In the genomic region with DNA sequence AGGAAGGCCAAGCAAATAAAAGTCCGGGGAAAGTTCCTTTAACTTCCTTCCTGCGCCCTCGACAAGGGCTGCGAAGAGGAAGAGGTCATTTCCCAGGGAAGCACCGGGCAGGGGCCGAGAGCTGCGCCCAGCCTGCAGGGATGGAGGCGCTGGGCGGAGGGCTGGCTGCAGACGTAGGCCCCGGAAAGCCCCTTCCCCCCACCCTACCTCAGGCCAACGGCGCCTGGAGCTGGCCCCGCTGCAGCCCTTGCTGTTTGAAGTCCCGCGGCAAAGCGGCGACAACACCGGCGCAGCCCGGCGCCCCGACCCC, we compare ENCODE assay signal across 8 cellular contexts.
DNase-seq lines count a peak whose midpoint lies in the region; ATAC-seq, FAIRE-seq and TF ChIP-seq lines count a peak whose summit lies in the region.

No MANE protein-coding gene starts in this region.

- no peak; the same call in 1 of the 2 replicates for TF ChIP-seq POLR2A in IMR-90 (IDR thresholded peaks at IDR 0.05; ENCODE audit: low read depth, low read length)

- in situ Hi-C loops in IMR-90 (cut with MboI; ENCODE audit: low sequenced_read_pairs): no loop called here

- peak overlapping the region; percentile 79 for H3K14ac ChIP-seq in IMR-90 (replicated peaks; ENCODE audit: low read depth, low read length)

- no peaks in the 10 kb centered on the region for H3K9me3 Mint-ChIP-seq in activated CD8-positive, alpha-beta memory T cell treated with anti-CD3 and anti-CD28 coated beads, Interleukin-2, amount 10 ng/mL, durations not matched to agents 7 days and 5 days (ENCODE audit: low read depth)
- H3K9me3 Mint-ChIP-seq in astrocyte (ENCODE audit: unreplicated experiment): no peaks in the 10 kb centered on the region
- H3K9me3 Mint-ChIP-seq in immature natural killer cell: no peaks in the 10 kb centered on the region
- no peaks in the 10 kb centered on the region for H3K9me3 Mint-ChIP-seq in stimulated activated effector memory CD8-positive, alpha-beta T cell treated with anti-CD3 and anti-CD28 coated beads, Interleukin-12 subunit alpha, Interleukin-12 subunit beta, amount 100 ng/mL, for 72 hours

- dilution Hi-C loops in IMR-90 (cut with HindIII; ENCODE audit: low sequenced_read_pairs, unreplicated experiment): no loop called here

- BruUV-seq in IMR-90 (replicated peaks; lab: Mats Ljungman, UMichigan): no TSS peak

- no peaks in the 10 kb centered on the region for H3K9me3 ChIP-seq in IMR-90 (ENCODE audit: control insufficient read depth, insufficient read depth, low read length)
- H3K9me3 ChIP-seq in astrocyte (ENCODE audit: insufficient read depth, low read depth, low read length): no peaks in the 10 kb centered on the region

- peak overlapping the region; percentile 84 for H3K23ac ChIP-seq in IMR-90 (ENCODE audit: low read depth, low read length)

- peaks cover 39% of the 10 kb centered on the region for H3K9me1 ChIP-seq in IMR-90 (ENCODE audit: insufficient read depth, low read length)

- POLR2A ChIA-PET in IMR-90 (lab: Charles Lee; ENCODE audit: unreplicated experiment): interaction anchor here (0.7 to 1.0 kb wide), 2 partner anchors 14 to 27 kb away, joined by 3 to 5 read pairs; no protein-coding TSS in a partner anchor

- no peak for TF ChIP-seq RAD21 in IMR-90 (IDR thresholded peaks at IDR 0.05; ENCODE audit: low read length)

- H3K4ac ChIP-seq in IMR-90 (ENCODE audit: low read depth, low read length): peak overlapping the region; percentile 90

- H3K79me2 ChIP-seq in astrocyte (ENCODE audit: insufficient read depth, low read length): peaks cover 60% of the 10 kb centered on the region

- H3K4me1 Mint-ChIP-seq in activated CD8-positive, alpha-beta memory T cell treated with anti-CD3 and anti-CD28 coated beads, Interleukin-2, amount 10 ng/mL, durations not matched to agents 7 days and 5 days: peaks cover 56% of the 10 kb centered on the region
- H3K4me1 Mint-ChIP-seq in astrocyte (ENCODE audit: low read depth, unreplicated experiment): peaks cover 57% of the 10 kb centered on the region
- peaks cover 61 to 63% of the 10 kb centered on the region in 2 donors for H3K4me1 Mint-ChIP-seq in immature natural killer cell
- peaks cover 70% of the 10 kb centered on the region for H3K4me1 Mint-ChIP-seq in stimulated activated effector memory CD8-positive, alpha-beta T cell treated with anti-CD3 and anti-CD28 coated beads, Interleukin-12 subunit alpha, Interleukin-12 subunit beta, amount 100 ng/mL, for 72 hours

- H4K8ac ChIP-seq in IMR-90 (ENCODE audit: low read depth in 2 of 2, low read length in 2 of 2): peak overlapping the region; percentile 76 to 87

- H2AFZ ChIP-seq in IMR-90 (replicated peaks; ENCODE audit: low read length, poor library complexity) (peak overlapping the region; percentile 92), astrocyte (ENCODE audit: low read depth, low read length) (peak overlapping the region; percentile 13)

- H3K27ac ChIP-seq in IMR-90 (ENCODE audit: insufficient read depth, low read length) (peak overlapping the region; percentile 98), astrocyte (ENCODE audit: low read depth, low read length) (peak overlapping the region; percentile 92)

- peak overlapping the region; percentile 10 for H2AK9ac ChIP-seq in IMR-90 (replicated peaks; ENCODE audit: low read depth, low read length, poor library complexity)

- no peak for ATAC-seq in activated CD8-positive, alpha-beta memory T cell treated with anti-CD3 and anti-CD28 coated beads, Interleukin-2, amount 10 ng/mL, durations not matched to agents 7 days and 5 days
- ATAC-seq in IMR-90 (ENCODE audit: low read depth) (peak; percentile 13), HG02642 (IDR thresholded peaks at IDR 0.05; ENCODE audit: poor library complexity, unreplicated experiment) (no peak)
- ATAC-seq in stimulated activated effector memory CD8-positive, alpha-beta T cell treated with anti-CD3 and anti-CD28 coated beads, Interleukin-12 subunit alpha, Interleukin-12 subunit beta, amount 100 ng/mL, for 72 hours: no peak

- H3K36me3 ChIP-seq in IMR-90 (ENCODE audit: control insufficient read depth, insufficient read depth, low read length): no peaks in the 10 kb centered on the region
- no peaks in the 10 kb centered on the region for H3K36me3 ChIP-seq in astrocyte (ENCODE audit: insufficient read depth, low read length)

- peak overlapping the region; percentile 85 for H4K91ac ChIP-seq in IMR-90 (ENCODE audit: insufficient read depth, low read depth, low read length)

- peak overlapping the region; percentile 92 for H3K18ac ChIP-seq in IMR-90 (ENCODE audit: low read depth, low read length)

- intact Hi-C loops in IMR-90 (cut with micrococcal nuclease): loop anchor here (1.0 to 5.0 kb wide), 6 partner anchors 26 to 516 kb away; a partner anchor contains a TSS

- peaks cover 11% of the 10 kb centered on the region for H3K36me3 Mint-ChIP-seq in activated CD8-positive, alpha-beta memory T cell treated with anti-CD3 and anti-CD28 coated beads, Interleukin-2, amount 10 ng/mL, durations not matched to agents 7 days and 5 days
- H3K36me3 Mint-ChIP-seq in astrocyte (ENCODE audit: low read depth, unreplicated experiment) (no peaks in the 10 kb centered on the region), immature natural killer cell (no peaks in the 10 kb centered on the region)
- peaks cover 23% of the 10 kb centered on the region for H3K36me3 Mint-ChIP-seq in stimulated activated effector memory CD8-positive, alpha-beta T cell treated with anti-CD3 and anti-CD28 coated beads, Interleukin-12 subunit alpha, Interleukin-12 subunit beta, amount 100 ng/mL, for 72 hours

- peak overlapping the region; percentile 38 for H2AK5ac ChIP-seq in IMR-90 (ENCODE audit: low read depth, low read length)

- H3K27me3 ChIP-seq in IMR-90 (ENCODE audit: control insufficient read depth, insufficient read depth, low read length) (no peaks in the 10 kb centered on the region), astrocyte (ENCODE audit: insufficient read depth, low read length) (no peaks in the 10 kb centered on the region)

- peak overlapping the region; percentile 86 for H3K4me2 ChIP-seq in IMR-90 (ENCODE audit: low read depth, low read length)
- H3K4me2 ChIP-seq in astrocyte (ENCODE audit: low read length): peak overlapping the region; percentile 97

- peaks cover 32 to 74% of the 10 kb centered on the region in 2 experiments for H3K79me1 ChIP-seq in IMR-90 (ENCODE audit: low read depth in 1 of 2, low read length in 2 of 2)

- H3K4me3 Mint-ChIP-seq in activated CD8-positive, alpha-beta memory T cell treated with anti-CD3 and anti-CD28 coated beads, Interleukin-2, amount 10 ng/mL, durations not matched to agents 7 days and 5 days: peak overlapping the region; percentile 85
- H3K4me3 Mint-ChIP-seq in astrocyte (ENCODE audit: unreplicated experiment) (peak overlapping the region; percentile 96), immature natural killer cell (peak overlapping the region; percentile 94 to 99 (median 94))
- peak overlapping the region; percentile 91 for H3K4me3 Mint-ChIP-seq in stimulated activated effector memory CD8-positive, alpha-beta T cell treated with anti-CD3 and anti-CD28 coated beads, Interleukin-12 subunit alpha, Interleukin-12 subunit beta, amount 100 ng/mL, for 72 hours

- H3K9ac ChIP-seq in IMR-90 (ENCODE audit: low read depth, low read length): peak overlapping the region; percentile 98
- H3K9ac ChIP-seq in astrocyte (ENCODE audit: low read length): peak overlapping the region; percentile 95

- H3K56ac ChIP-seq in IMR-90 (ENCODE audit: extremely low read depth, insufficient read depth, low read length): peak overlapping the region; percentile 93

- peak overlapping the region; percentile 95 for H3K27ac Mint-ChIP-seq in activated CD8-positive, alpha-beta memory T cell treated with anti-CD3 and anti-CD28 coated beads, Interleukin-2, amount 10 ng/mL, durations not matched to agents 7 days and 5 days
- H3K27ac Mint-ChIP-seq in astrocyte (ENCODE audit: unreplicated experiment) (peak overlapping the region; percentile 98), immature natural killer cell (peak overlapping the region; percentile 89 to 98 (median 97))
- H3K27ac Mint-ChIP-seq in stimulated activated effector memory CD8-positive, alpha-beta T cell treated with anti-CD3 and anti-CD28 coated beads, Interleukin-12 subunit alpha, Interleukin-12 subunit beta, amount 100 ng/mL, for 72 hours: peak overlapping the region; percentile 93

- DNase-seq in activated CD8-positive, alpha-beta memory T cell treated with anti-CD3 and anti-CD28 coated beads, Interleukin-2, amount 10 ng/mL, durations not matched to agents 7 days and 5 days: no peak
- no peak for DNase-seq in activated CD8-positive, alpha-beta memory T cell treated with anti-CD3 and anti-CD28 coated beads, Interleukin-2, amount 50 U/mL, for 4 hours
- DNase-seq in IMR-90 (peak; percentile 40), astrocyte (ENCODE audit: low read depth) (no peak), immature natural killer cell (no peak), NCI-H526 treated with DMSO at 0.1 percent for 48 hours (lab: John Stamatoyannopoulos, UW) (no peak)
- no peak for DNase-seq in stimulated activated effector memory CD8-positive, alpha-beta T cell treated with anti-CD3 and anti-CD28 coated beads, Interleukin-12 subunit alpha, Interleukin-12 subunit beta, amount 100 ng/mL, for 72 hours (ENCODE audit: low spot score in 2 of 2)

- H4K20me1 ChIP-seq in IMR-90 (ENCODE audit: insufficient read depth, low read length): peaks cover 35% of the 10 kb centered on the region
- H4K20me1 ChIP-seq in astrocyte (ENCODE audit: insufficient read depth, low read length): peaks cover 31% of the 10 kb centered on the region

- H3K4me1 ChIP-seq in IMR-90 (ENCODE audit: control insufficient read depth, insufficient read depth, low read length) (peaks cover 36% of the 10 kb centered on the region), astrocyte (ENCODE audit: insufficient read depth, low read length) (peaks cover 72% of the 10 kb centered on the region)

- peak overlapping the region; percentile 64 for H2BK120ac ChIP-seq in IMR-90 (ENCODE audit: low read depth, low read length)

- H2BK5ac ChIP-seq in IMR-90 (ENCODE audit: low read depth, low read length, poor library complexity, severe bottlenecking): peak overlapping the region; percentile 80

- H2BK20ac ChIP-seq in IMR-90 (ENCODE audit: low read depth, low read length): peak overlapping the region; percentile 16; the same call in 1 of the 2 replicates

- WGBS in IMR-90 (ENCODE audit: extremely low coverage in 2 of 2, insufficient read length in 1 of 2), 2 experiments: 0% methylated on average over 10 of the region's 23 CpGs; no CpG with 5 or more reads in 1 of the 2 experiments

- no peaks in the 10 kb centered on the region for H3K27me3 Mint-ChIP-seq in activated CD8-positive, alpha-beta memory T cell treated with anti-CD3 and anti-CD28 coated beads, Interleukin-2, amount 10 ng/mL, durations not matched to agents 7 days and 5 days
- H3K27me3 Mint-ChIP-seq in astrocyte (ENCODE audit: low read depth, unreplicated experiment) (no peaks in the 10 kb centered on the region), immature natural killer cell (ENCODE audit: low read depth in 3 of 3) (peaks cover 0 to 22% (median 16%) of the 10 kb centered on the region in 3 donors)

- no peak for TF ChIP-seq CTCF in IMR-90 (conservative IDR thresholded peaks at IDR 0.05; ENCODE audit: low read depth, low read length)
- TF ChIP-seq CTCF in astrocyte (IDR thresholded peaks at IDR 0.05; ENCODE audit: insufficient read depth, low read depth, low read length): no peak

- peak overlapping the region; percentile 65 for H3K4me3 ChIP-seq in IMR-90 (ENCODE audit: insufficient read depth, low read depth, low read length)
- H3K4me3 ChIP-seq in astrocyte (ENCODE audit: insufficient read depth, low read depth, low read length): peak overlapping the region; percentile 76

- peak overlapping the region; percentile 59; the same call in 2 of the 3 replicates for H2BK15ac ChIP-seq in IMR-90 (ENCODE audit: low read depth, low read length)

- FAIRE-seq in astrocyte (lab: Jason Lieb, UNC): no peak

- CTCF ChIA-PET in activated CD8-positive, alpha-beta memory T cell treated with anti-CD3 and anti-CD28 coated beads, Interleukin-2, amount 10 ng/mL, durations not matched to agents 7 days and 5 days (lab: Charles Lee): interaction anchor here (0.7 to 6.7 kb wide), 14 partner anchors 9 to 194 kb away, joined by 3 to 97 read pairs (median 10); a partner anchor contains a TSS
- CTCF ChIA-PET in IMR-90 (lab: Yijun Ruan, JAX): interaction anchor here (1.6 kb wide), 1 partner anchor 26 kb away, joined by 5 read pairs; a partner anchor contains a TSS

- peak overlapping the region; percentile 77 for H4K5ac ChIP-seq in IMR-90 (ENCODE audit: low read depth, low read length)
